In genomic region chr22:39680486-39680885, GRCh38 we compare ENCODE assay signal across 35 cellular contexts.
"Had no signal": no experiment of that assay in that cellular context is flagged by ENCODE, and none has a peak within 500 bp of the region (broad histone marks: within the 10 kb centered on the region; RNA-seq: fewer than 3 reads in every experiment).

No MANE protein-coding gene starts in this region.

- H3K9ac ChIP-seq: KMS-11 had no signal

- H3K36me3 ChIP-seq: MG63 had no signal

- H3K4me2 ChIP-seq: KMS-11 had no signal

- H3K4me3 ChIP-seq: MG63 had no signal

- DNase-seq: Karpas-422, Kasumi-1, KG1, MG63, MM.1S, MV-4-11, NCI-H1048, NCI-H1092, NCI-H1092 treated with DMSO at 0.1 percent for 48 hours, NCI-H1105, NCI-H1105 treated with DMSO at 0.1 percent for 48 hours, NCI-H1417, NCI-H1417 treated with DMSO at 0.1 percent for 48 hours, NCI-H1436, NCI-H1436 treated with DMSO at 0.1 percent for 48 hours, NCI-H146, NCI-H1694, NCI-H1694 treated with DMSO at 0.1 percent for 48 hours, NCI-H187, NCI-H187 treated with DMSO at 0.1 percent for 48 hours, NCI-H1930, NCI-H2029, NCI-H2029 treated with DMSO at 0.1 percent for 48 hours, NCI-H2081, NCI-H2081 treated with DMSO at 0.1 percent for 48 hours, NCI-H2107, NCI-H2171, NCI-H2171 treated with DMSO at 0.1 percent for 48 hours, NCI-H2227 treated with DMSO at 0.1 percent for 48 hours, NCI-H226, NCI-H345, NCI-H446, NCI-H446 treated with DMSO at 0.1 percent for 48 hours, NCI-H510A had no signal

- H3K27me3 ChIP-seq: MG63 had no signal

- H3K9me3 ChIP-seq: MG63 had no signal

- H3K27ac ChIP-seq: KMS-11 had no signal
